8 cellular contexts compared by ENCODE assay signal in the genomic region with DNA sequence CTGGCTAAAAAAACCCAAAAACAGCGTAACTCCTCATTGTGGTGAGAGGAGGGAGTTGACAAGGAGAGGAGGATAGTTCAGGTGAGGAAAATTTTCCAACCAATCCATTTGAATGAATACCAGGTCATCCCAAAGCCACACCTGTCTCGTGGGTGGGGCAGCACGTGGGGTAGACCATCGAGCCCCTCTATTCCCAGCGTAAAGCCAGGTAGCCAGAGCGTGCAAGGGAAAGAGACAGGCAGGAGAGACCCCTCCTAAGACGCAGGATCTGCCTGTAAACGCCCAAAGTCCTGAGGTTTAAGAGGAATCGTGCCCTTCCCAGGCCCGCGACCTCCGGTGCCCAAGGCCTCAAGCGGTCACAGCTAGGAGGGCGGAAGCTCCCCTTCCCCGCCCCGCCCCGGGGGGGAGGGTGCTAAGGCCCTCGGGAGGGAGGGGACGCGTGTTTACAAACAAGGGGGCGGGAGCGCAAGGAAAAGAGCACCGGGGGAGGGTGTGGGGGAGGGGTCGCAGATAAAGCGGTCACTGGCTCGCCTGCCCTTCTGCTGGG. TPM values are rescaled to one million over a fixed set of nuclear protein-coding genes. Genes with fewer than 3 reads are reported as not detected.
DNase-seq lines count a peak whose midpoint lies in the region; ATAC-seq and TF ChIP-seq lines count a peak whose summit lies in the region.

No MANE protein-coding gene starts in this region.

- H3K4me1 ChIP-seq in BLaER1 (peaks cover 49% of the 10 kb centered on the region), Peyer's patch (peaks cover 0 to 47% (median 23%) of the 10 kb centered on the region in 4 donors), cardiac muscle cell (ENCODE audit: low read depth) (peaks cover 24% of the 10 kb centered on the region), prostate gland (replicated peaks) (peaks cover 6% of the 10 kb centered on the region)

- WGBS in prostate gland = 3% methylated on average over 26 of the region's 26 CpGs

- H3K9ac ChIP-seq in BLaER1 = peak overlapping the region; percentile 97

- peaks cover 52% of the 10 kb centered on the region for H4K20me1 ChIP-seq in BLaER1

- H3K27me3 Mint-ChIP-seq in activated naive CD4-positive, alpha-beta T cell treated with anti-CD3 and anti-CD28 coated beads for 36 hours (ENCODE audit: low read depth) = no peaks in the 10 kb centered on the region

- H3K4me3 ChIP-seq in BLaER1 (peak overlapping the region; percentile 85), Peyer's patch (peak overlapping the region; percentile 76 to 94 (median 91)), cardiac muscle cell (peak overlapping the region; percentile 66), prostate gland (peak overlapping the region; percentile 84)

- intact Hi-C loops in activated naive CD4-positive, alpha-beta T cell treated with anti-CD3 and anti-CD28 coated beads for 36 hours (cut with micrococcal nuclease) = loop anchor here (1.0 to 10.0 kb wide), 9 partner anchors 50 to 1045 kb away; a partner anchor contains a TSS
- intact Hi-C loops in prostate gland (cut with DNase I) = loop anchor here (2.0 to 5.0 kb wide), 2 partner anchors 37 to 49 kb away; no protein-coding TSS in a partner anchor

- H3K27me3 ChIP-seq in BLaER1 (no peaks in the 10 kb centered on the region), Peyer's patch (no peaks in the 10 kb centered on the region), cardiac muscle cell (no peaks in the 10 kb centered on the region), prostate gland (replicated peaks; ENCODE audit: insufficient read depth) (no peaks in the 10 kb centered on the region)

- H3K36me3 ChIP-seq in BLaER1 (peaks cover 59% of the 10 kb centered on the region), Peyer's patch (peaks cover 0 to 45% (median 3%) of the 10 kb centered on the region in 3 donors), cardiac muscle cell (peaks cover 17% of the 10 kb centered on the region), prostate gland (peaks cover 0 to 16% of the 10 kb centered on the region in 2 donors)

- peak; percentile 85 for DNase-seq in GM19238 (ENCODE audit: insufficient read length, low spot score)
- peak in 2 of 3 donors; percentile 72 to 83 for DNase-seq in Peyer's patch
- DNase-seq in activated naive CD4-positive, alpha-beta T cell treated with anti-CD3 and anti-CD28 coated beads for 36 hours = peak; percentile 77
- DNase-seq in cardiac muscle cell (ENCODE audit: low read depth in 1 of 2, low spot score in 1 of 2) = peak; percentile 70 to 85
- no peak for DNase-seq in prostate gland (ENCODE audit: low spot score)
- DNase-seq in G401 (ENCODE audit: low spot score) = no peak

- peak overlapping the region; percentile 97 for H3K4me2 ChIP-seq in BLaER1

- TF ChIP-seq POLR2A in Peyer's patch (IDR thresholded peaks at IDR 0.05) (no peak), prostate gland (IDR thresholded peaks at IDR 0.05) (no peak)

- ATAC-seq in HG03439 (IDR thresholded peaks at IDR 0.05; ENCODE audit: unreplicated experiment) = peak; percentile 22

- H3K9me3 Mint-ChIP-seq in activated naive CD4-positive, alpha-beta T cell treated with anti-CD3 and anti-CD28 coated beads for 36 hours = no peaks in the 10 kb centered on the region

- peak overlapping the region; percentile 98 for H3K4me3 Mint-ChIP-seq in activated naive CD4-positive, alpha-beta T cell treated with anti-CD3 and anti-CD28 coated beads for 36 hours

- H3K27ac Mint-ChIP-seq in activated naive CD4-positive, alpha-beta T cell treated with anti-CD3 and anti-CD28 coated beads for 36 hours = peak overlapping the region; percentile 97

- H3K27ac ChIP-seq in BLaER1 (peak overlapping the region; percentile 96), Peyer's patch (peak overlapping the region; percentile 87 to 96 (median 94)), cardiac muscle cell (peak overlapping the region; percentile 95), prostate gland (peak overlapping the region; percentile 96)

- H3K9me3 ChIP-seq in BLaER1 = no peaks in the 10 kb centered on the region
- no peaks in the 10 kb centered on the region for H3K9me3 ChIP-seq in Peyer's patch
- no peaks in the 10 kb centered on the region for H3K9me3 ChIP-seq in cardiac muscle cell (ENCODE audit: low read depth)
- H3K9me3 ChIP-seq in prostate gland = no peaks in the 10 kb centered on the region

- in situ Hi-C loops in G401 (cut with HindIII; ENCODE audit: low sequenced_read_pairs) = no loop called here

- CTCF ChIA-PET in activated naive CD4-positive, alpha-beta T cell treated with anti-CD3 and anti-CD28 coated beads for 36 hours (lab: Charles Lee) = interaction anchor here (0.6 to 1.3 kb wide), 3 partner anchors 49 to 264 kb away, joined by 3 to 4 read pairs (median 3); no protein-coding TSS in a partner anchor

- H3K4me1 Mint-ChIP-seq in activated naive CD4-positive, alpha-beta T cell treated with anti-CD3 and anti-CD28 coated beads for 36 hours (ENCODE audit: low read depth) = peaks cover 54% of the 10 kb centered on the region

- TF ChIP-seq CTCF in Peyer's patch (IDR thresholded peaks at IDR 0.05) (no peak), cardiac muscle cell (IDR thresholded peaks at IDR 0.05; ENCODE audit: low read depth, low read length) (no peak), prostate gland (IDR thresholded peaks at IDR 0.05) (no peak)

- H3K36me3 Mint-ChIP-seq in activated naive CD4-positive, alpha-beta T cell treated with anti-CD3 and anti-CD28 coated beads for 36 hours (ENCODE audit: low read depth) = peaks cover 44% of the 10 kb centered on the region

RNA-seq across cellular contexts. Expression of a gene that starts 0.7 kb away (rescaled TPM):
- total RNA-seq in Peyer's patch (10 to 100 TPM; 23.1 to 56.7 (median 36.6) TPM), cardiac muscle cell (38.1 and 46.7 TPM in 2 replicates), prostate gland (10 to 100 TPM; 30.6 to 40.5 TPM)
- 10 to 100 TPM; 50.4 to 50.6 TPM for total RNA-seq in activated naive CD4-positive, alpha-beta T cell treated with anti-CD3 and anti-CD28 coated beads for 36 hours
- 37.8 and 39.6 TPM in 2 replicates for polyA plus RNA-seq in cardiac muscle cell
- total RNA-seq in G401 (2014; rRNA removed; shearing (Covaris generic)) = 11.5 and 18.8 TPM in 2 replicates

RNA-seq across cellular contexts. Expression of a gene that starts 0.9 kb away (rescaled TPM):
- 10 to 100 TPM; 33.8 to 99.0 (median 55.0) TPM for total RNA-seq in Peyer's patch
- total RNA-seq in activated naive CD4-positive, alpha-beta T cell treated with anti-CD3 and anti-CD28 coated beads for 36 hours = 10 to 100 TPM; 35.9 to 39.5 TPM
- 147 and 150 TPM in 2 replicates for total RNA-seq in cardiac muscle cell
- 35.1 and 51.3 TPM in 2 replicates for polyA plus RNA-seq in cardiac muscle cell
- total RNA-seq in prostate gland = 100 to 1,000 TPM; 109 to 182 TPM
- 102 and 108 TPM in 2 replicates for total RNA-seq in G401 (2014; rRNA removed; shearing (Covaris generic))

RNA-seq across cellular contexts. Expression of a gene that starts 4.7 kb away (rescaled TPM):
- total RNA-seq in Peyer's patch = 10 to 100 TPM; 26.4 to 58.0 (median 44.0) TPM
- total RNA-seq in activated naive CD4-positive, alpha-beta T cell treated with anti-CD3 and anti-CD28 coated beads for 36 hours = 10 to 100 TPM; 31.3 to 33.5 TPM
- 45.4 and 45.7 TPM in 2 replicates for total RNA-seq in cardiac muscle cell
- 47.6 and 68.0 TPM in 2 replicates for polyA plus RNA-seq in cardiac muscle cell
- 10 to 100 TPM; 21.9 to 43.7 TPM for total RNA-seq in prostate gland
- total RNA-seq in G401 (2014; rRNA removed; shearing (Covaris generic)) = 13.3 and 18.2 TPM in 2 replicates

RNA-seq across cellular contexts. Expression of a gene that starts 7.5 kb away (rescaled TPM):
- 1 to 10 TPM in 1 of 4 donors, under 1 TPM in 2, not detected in 1; 0.18 to 2.5 (median 0.54) TPM for total RNA-seq in Peyer's patch
- 1 to 10 TPM in 1 of 2 experiments, under 1 TPM in 1; 0.88 to 1.4 TPM for total RNA-seq in activated naive CD4-positive, alpha-beta T cell treated with anti-CD3 and anti-CD28 coated beads for 36 hours
- 70.6 and 94.6 TPM in 2 replicates for total RNA-seq in cardiac muscle cell
- 59.6 and 63.8 TPM in 2 replicates for polyA plus RNA-seq in cardiac muscle cell
- total RNA-seq in prostate gland = 1 to 10 TPM in 1 of 2 donors, under 1 TPM in 1; 0.91 to 3.6 TPM
- 7.0 and 10.4 TPM in 2 replicates for total RNA-seq in G401 (2014; rRNA removed; shearing (Covaris generic))

RNA-seq across cellular contexts. Expression of a gene that starts 8.5 kb away (rescaled TPM):
- 10 to 100 TPM; 18.2 to 38.0 (median 20.7) TPM for total RNA-seq in Peyer's patch
- total RNA-seq in activated naive CD4-positive, alpha-beta T cell treated with anti-CD3 and anti-CD28 coated beads for 36 hours = 10 to 100 TPM; 17.1 to 18.2 TPM
- total RNA-seq in cardiac muscle cell = 37.0 and 51.4 TPM in 2 replicates
- 42.1 and 44.2 TPM in 2 replicates for polyA plus RNA-seq in cardiac muscle cell
- total RNA-seq in prostate gland = 10 to 100 TPM; 23.9 to 30.8 TPM
- total RNA-seq in G401 (2014; rRNA removed; shearing (Covaris generic)) = 51.2 and 53.3 TPM in 2 replicates

Comparison
In these comparisons a context has a peak if more than half of its experiments do, and no peak if none do; other contexts are left out.
1. DNase-seq: peak in GM19238 (single experiment), Peyer's patch (2 of 3), activated naive CD4-positive, alpha-beta T cell treated with anti-CD3 and anti-CD28 coated beads for 36 hours (single experiment) and cardiac muscle cell (2 of 2); none in prostate gland (single experiment) and G401 (single experiment).
2. Peak in every context shown above with its lines, with median percentiles within 50 percentile points of each other: H3K27ac ChIP-seq and H3K4me3 ChIP-seq.